Comparison of ENCODE assay signal across 14 cellular contexts in the genomic region with DNA sequence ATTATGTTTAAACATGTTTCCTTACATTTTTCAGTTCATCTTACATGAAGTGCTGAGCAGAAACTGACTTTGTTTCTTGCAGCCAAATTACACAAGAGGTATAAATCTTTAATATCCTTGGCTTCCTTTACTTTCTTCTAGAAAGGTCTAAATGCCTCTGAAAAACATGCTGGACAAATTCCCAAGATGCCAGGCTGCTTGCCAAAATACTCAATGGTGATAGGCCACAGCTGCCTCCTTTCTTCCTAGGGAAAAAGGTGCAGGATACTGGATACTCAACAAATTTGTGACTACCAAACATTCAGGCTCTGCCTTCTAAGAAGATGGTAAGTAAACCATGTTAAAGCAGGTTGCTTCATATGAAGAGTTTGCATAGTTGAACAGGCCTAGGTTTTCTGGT. TPM values are rescaled to one million over a fixed set of nuclear protein-coding genes. Genes with fewer than 3 reads are reported as not detected.
A peak's percentile ranks its signal among the peaks of the same experiment; 100 is the strongest.
DNase-seq lines count a peak whose midpoint lies in the region; TF ChIP-seq lines count a peak whose summit lies in the region.
"Had no signal": no experiment of that assay in that cellular context is flagged by ENCODE, and none has a peak within 500 bp of the region (broad histone marks: within the 10 kb centered on the region; RNA-seq: fewer than 3 reads in every experiment).

No MANE protein-coding gene starts in this region.

- TF ChIP-seq CTCF in endodermal cell (conservative IDR thresholded peaks at IDR 0.05) (no peak), osteoblast (IDR thresholded peaks at IDR 0.05; ENCODE audit: extremely low read depth, low read depth, low read length) (no peak), osteocyte (IDR thresholded peaks at IDR 0.05) (no peak)

- H3K27ac Mint-ChIP-seq in endodermal cell (no peak overlapping the region), osteocyte (ENCODE audit: unreplicated experiment) (no peak overlapping the region)
- no peak overlapping the region for H3K27ac Mint-ChIP-seq in T-helper 2 cell treated with Interferon-gamma antibody and Interleukin-4, amounts not matched to agents 5 μg/mL and 100 μg/mL, for 36 hours
- H3K27ac Mint-ChIP-seq: activated B cell treated with CpG ODN at 0.5 μM for 24 hours had no signal

- peaks cover 4% of the 10 kb centered on the region for H3K9me3 Mint-ChIP-seq in endodermal cell
- H3K9me3 Mint-ChIP-seq in osteocyte (ENCODE audit: unreplicated experiment), result peaks cover 4% of the 10 kb centered on the region
- H3K9me3 Mint-ChIP-seq in T-helper 2 cell treated with Interferon-gamma antibody and Interleukin-4, amounts not matched to agents 5 μg/mL and 100 μg/mL, for 36 hours, result no peaks in the 10 kb centered on the region
- H3K9me3 Mint-ChIP-seq: activated B cell treated with CpG ODN at 0.5 μM for 24 hours had no signal

- H3K4me1 Mint-ChIP-seq in endodermal cell (no peaks in the 10 kb centered on the region), osteocyte (ENCODE audit: unreplicated experiment) (peaks cover 6% of the 10 kb centered on the region)
- peaks cover 3% of the 10 kb centered on the region for H3K4me1 Mint-ChIP-seq in T-helper 2 cell treated with Interferon-gamma antibody and Interleukin-4, amounts not matched to agents 5 μg/mL and 100 μg/mL, for 36 hours (ENCODE audit: low read depth)
- H3K4me1 Mint-ChIP-seq: activated B cell treated with CpG ODN at 0.5 μM for 24 hours had no signal

- H3K9me3 ChIP-seq in endodermal cell (ENCODE audit: control insufficient read depth, low read length), result peaks cover 9% of the 10 kb centered on the region
- H3K9me3 ChIP-seq in osteoblast (ENCODE audit: low read depth, low read length), result no peaks in the 10 kb centered on the region
- H3K9me3 ChIP-seq: Caco-2, Peyer's patch had no signal

- H3K9ac ChIP-seq in endodermal cell (ENCODE audit: extremely low read depth, low read length, poor library complexity, severe bottlenecking), result no peak overlapping the region

- H3K4me3 Mint-ChIP-seq in endodermal cell (no peak overlapping the region), osteocyte (ENCODE audit: unreplicated experiment) (no peak overlapping the region)
- no peak overlapping the region for H3K4me3 Mint-ChIP-seq in T-helper 2 cell treated with Interferon-gamma antibody and Interleukin-4, amounts not matched to agents 5 μg/mL and 100 μg/mL, for 36 hours
- H3K4me3 Mint-ChIP-seq: activated B cell treated with CpG ODN at 0.5 μM for 24 hours had no signal

- H3K27me3 ChIP-seq in endodermal cell (ENCODE audit: control insufficient read depth, insufficient read depth, low read length, poor library complexity, severe bottlenecking) (no peaks in the 10 kb centered on the region), osteoblast (ENCODE audit: insufficient read depth, low read length) (no peaks in the 10 kb centered on the region)
- H3K27me3 ChIP-seq: Peyer's patch had no signal

- no peak overlapping the region for H3K4me3 ChIP-seq in endodermal cell (ENCODE audit: low read length)
- H3K4me3 ChIP-seq in osteoblast (ENCODE audit: insufficient read depth, low read length), result no peak overlapping the region
- H3K4me3 ChIP-seq: Peyer's patch had no signal

- peak overlapping the region; percentile 47 for H3K27ac ChIP-seq in endodermal cell (ENCODE audit: low read depth, low read length)
- H3K27ac ChIP-seq in osteoblast (ENCODE audit: low read depth, low read length), result no peak overlapping the region
- H3K27ac ChIP-seq: Peyer's patch had no signal

- H3K36me3 Mint-ChIP-seq in endodermal cell (ENCODE audit: low read depth) (no peaks in the 10 kb centered on the region), osteocyte (ENCODE audit: unreplicated experiment) (no peaks in the 10 kb centered on the region)
- H3K36me3 Mint-ChIP-seq in T-helper 2 cell treated with Interferon-gamma antibody and Interleukin-4, amounts not matched to agents 5 μg/mL and 100 μg/mL, for 36 hours (ENCODE audit: low read depth), result no peaks in the 10 kb centered on the region

- H3K27me3 Mint-ChIP-seq in endodermal cell (ENCODE audit: insufficient read depth) (no peaks in the 10 kb centered on the region), osteocyte (ENCODE audit: unreplicated experiment) (no peaks in the 10 kb centered on the region)
- H3K27me3 Mint-ChIP-seq in T-helper 2 cell treated with Interferon-gamma antibody and Interleukin-4, amounts not matched to agents 5 μg/mL and 100 μg/mL, for 36 hours (ENCODE audit: low read depth), result peaks cover 2% of the 10 kb centered on the region
- H3K27me3 Mint-ChIP-seq: activated B cell treated with CpG ODN at 0.5 μM for 24 hours had no signal

- no peak overlapping the region for H2AFZ ChIP-seq in osteoblast (ENCODE audit: low read length)

- H3K79me2 ChIP-seq in osteoblast (ENCODE audit: insufficient read depth, low read length), result no peaks in the 10 kb centered on the region

- H4K20me1 ChIP-seq in osteoblast (ENCODE audit: insufficient read depth, low read length), result no peaks in the 10 kb centered on the region

- H3K36me3 ChIP-seq in endodermal cell (ENCODE audit: control insufficient read depth, insufficient read depth, low read length), result no peaks in the 10 kb centered on the region
- no peaks in the 10 kb centered on the region for H3K36me3 ChIP-seq in osteoblast (ENCODE audit: insufficient read depth, low read length)
- H3K36me3 ChIP-seq: Peyer's patch had no signal

- DNase-seq in AG08395 (ENCODE audit: low spot score), result peak; percentile 21
- DNase-seq in LHCN-M2 (ENCODE audit: low read depth), result peak; percentile 54
- DNase-seq in endodermal cell, result no peak
- DNase-seq in osteoblast (ENCODE audit: insufficient read length, low spot score, missing footprints), result peak; percentile 38
- no peak for DNase-seq in osteocyte (ENCODE audit: extremely low spot score, unreplicated experiment)
- DNase-seq in iPS-NIHi11 (ENCODE audit: low spot score), result no peak
- DNase-seq in T-helper 2 cell treated with Interferon-gamma antibody and Interleukin-4, amounts not matched to agents 5 μg/mL and 100 μg/mL, for 36 hours (ENCODE audit: low spot score), result no peak
- no peak for DNase-seq in NCI-H1105 (lab: John Stamatoyannopoulos, UW)
- DNase-seq: activated B cell treated with CpG ODN at 0.5 μM for 24 hours; activated naive CD4-positive, alpha-beta T cell treated with Interleukin-2 at 50 U/mL for 16 hours; Caco-2; central memory CD4-positive, alpha-beta T cell; Peyer's patch; stimulated activated CD4-positive, alpha-beta T cell treated with anti-CD3 and anti-CD28 coated beads, Interleukin-1b, Interleukin-23, amount 100 ng/mL, for 48 hours had no signal

- no peak overlapping the region for H3K4me2 ChIP-seq in osteoblast (ENCODE audit: insufficient read depth, low read length)

- no peaks in the 10 kb centered on the region for H3K4me1 ChIP-seq in endodermal cell (ENCODE audit: control insufficient read depth, insufficient read depth, low read length)
- H3K4me1 ChIP-seq in osteoblast (ENCODE audit: insufficient read depth, low read length), result no peaks in the 10 kb centered on the region
- H3K4me1 ChIP-seq: Caco-2, Peyer's patch had no signal

RNA-seq across cellular contexts. Expression of a gene that starts 19.5 kb away (rescaled TPM):
- 20.2 and 35.2 TPM in 2 replicates for total RNA-seq in LHCN-M2 (2014; rRNA removed)
- polyA plus RNA-seq in LHCN-M2 (2012), result 53.5 TPM
- 10 to 100 TPM; 22.2 to 30.6 TPM for total RNA-seq in endodermal cell
- polyA plus RNA-seq in endodermal cell (2013, experiment 1 of 2), result 32.5 TPM
- polyA plus RNA-seq in endodermal cell (2013, experiment 2 of 2), result 27.9 TPM
- 42.3 and 54.8 TPM in 2 replicates for total RNA-seq in osteoblast
- total RNA-seq in osteocyte, result 43.0 and 46.8 TPM in 2 replicates

Comparison
In these comparisons a context has a peak if more than half of its experiments do, and no peak if none do; other contexts are left out.
1. DNase-seq: peak in AG08395 (single experiment), LHCN-M2 (single experiment) and osteoblast (single experiment); none in endodermal cell (single experiment), osteocyte (single experiment), iPS-NIHi11 (single experiment), T-helper 2 cell treated with Interferon-gamma antibody and Interleukin-4, amounts not matched to agents 5 μg/mL and 100 μg/mL, for 36 hours (single experiment) and NCI-H1105 (single experiment).